ENCODE assay signal across 33 cellular contexts in genomic region chr6:166151798-166152197, GRCh38. TPM values are rescaled to one million over a fixed set of nuclear protein-coding genes. Genes with fewer than 3 reads are reported as not detected.
"Had no signal": no experiment of that assay in that cellular context is flagged by ENCODE, and none has a peak within 500 bp of the region (broad histone marks: within the 10 kb centered on the region; RNA-seq: fewer than 3 reads in every experiment).

No MANE protein-coding gene starts in this region.

- FAIRE-seq: urothelium cell line had no signal

- H3K27ac ChIP-seq: stomach, suprapubic skin, testis, thoracic aorta, thyroid gland, tibial artery, tibial nerve, transverse colon, upper lobe of left lung, upper lobe of right lung, uterus, vagina had no signal

- H3K27ac Mint-ChIP-seq: stimulated activated effector memory CD8-positive, alpha-beta T cell treated with anti-CD3 and anti-CD28 coated beads, Interleukin-12 subunit alpha, Interleukin-12 subunit beta, amount 100 ng/mL, for 72 hours; stimulated activated memory B cell treated with anti-CD40 and anti-IgM and Interleukin-4, amounts not matched to agents 10 μg/mL and 1 μg/mL and 100 μg/mL, for 72 hours; stimulated activated naive B cell treated with anti-CD40 and anti-IgM and Interleukin-4, amounts not matched to agents 10 μg/mL and 1 μg/mL and 100 μg/mL, for 72 hours; stimulated activated naive CD8-positive, alpha-beta T cell treated with anti-CD3 and anti-CD28 coated beads, Interleukin-15, amount 100 ng/mL, for 72 hours; stimulated activated naive CD8-positive, alpha-beta T cell treated with anti-CD3 and anti-CD28 coated beads, Interleukin-15, Interleukin-2, amounts not matched to agents 100 ng/mL and 50 ng/mL, for 24 hours; type B pancreatic cell had no signal

- H3K9me3 ChIP-seq: suprapubic skin, testis, thyroid gland, uterus had no signal

- H3K4me3 Mint-ChIP-seq: stimulated activated effector memory CD8-positive, alpha-beta T cell treated with anti-CD3 and anti-CD28 coated beads, Interleukin-12 subunit alpha, Interleukin-12 subunit beta, amount 100 ng/mL, for 72 hours; stimulated activated memory B cell treated with anti-CD40 and anti-IgM and Interleukin-4, amounts not matched to agents 10 μg/mL and 1 μg/mL and 100 μg/mL, for 72 hours; stimulated activated naive B cell treated with anti-CD40 and anti-IgM and Interleukin-4, amounts not matched to agents 10 μg/mL and 1 μg/mL and 100 μg/mL, for 72 hours; stimulated activated naive CD8-positive, alpha-beta T cell treated with anti-CD3 and anti-CD28 coated beads, Interleukin-15, amount 100 ng/mL, for 72 hours; stimulated activated naive CD8-positive, alpha-beta T cell treated with anti-CD3 and anti-CD28 coated beads, Interleukin-15, Interleukin-2, amounts not matched to agents 100 ng/mL and 50 ng/mL, for 24 hours; type B pancreatic cell had no signal

- H3K27me3 ChIP-seq: testis, thyroid gland, tibial nerve, transverse colon, upper lobe of left lung, upper lobe of right lung, uterus, vagina had no signal

- ATAC-seq: stimulated activated effector memory CD8-positive, alpha-beta T cell treated with anti-CD3 and anti-CD28 coated beads, Interleukin-12 subunit alpha, Interleukin-12 subunit beta, amount 100 ng/mL, for 72 hours; stimulated activated memory B cell treated with anti-CD40 and anti-IgM and Interleukin-4, amounts not matched to agents 10 μg/mL and 1 μg/mL and 100 μg/mL, for 72 hours; stimulated activated naive B cell treated with anti-CD40 and anti-IgM and Interleukin-4, amounts not matched to agents 10 μg/mL and 1 μg/mL and 100 μg/mL, for 72 hours; stimulated activated naive CD8-positive, alpha-beta T cell treated with anti-CD3 and anti-CD28 coated beads, Interleukin-15, amount 100 ng/mL, for 72 hours; stimulated activated naive CD8-positive, alpha-beta T cell treated with anti-CD3 and anti-CD28 coated beads, Interleukin-15, Interleukin-2, amounts not matched to agents 100 U/mL and 50 U/mL, for 24 hours; upper lobe of right lung had no signal

- H3K9me3 Mint-ChIP-seq: type B pancreatic cell had no signal

- H3K36me3 ChIP-seq: stomach, suprapubic skin, thoracic aorta, thyroid gland, tibial artery, tibial nerve, upper lobe of left lung, upper lobe of right lung, uterus, vagina had no signal

- H3K4me3 ChIP-seq: stomach, suprapubic skin, testis, thoracic aorta, thyroid gland, tibial artery, tibial nerve, transverse colon, upper lobe of left lung, upper lobe of right lung, uterus, vagina had no signal

- H3K4me1 Mint-ChIP-seq: stimulated activated effector memory CD8-positive, alpha-beta T cell treated with anti-CD3 and anti-CD28 coated beads, Interleukin-12 subunit alpha, Interleukin-12 subunit beta, amount 100 ng/mL, for 72 hours; stimulated activated memory B cell treated with anti-CD40 and anti-IgM and Interleukin-4, amounts not matched to agents 10 μg/mL and 1 μg/mL and 100 μg/mL, for 72 hours; stimulated activated naive B cell treated with anti-CD40 and anti-IgM and Interleukin-4, amounts not matched to agents 10 μg/mL and 1 μg/mL and 100 μg/mL, for 72 hours; stimulated activated naive CD8-positive, alpha-beta T cell treated with anti-CD3 and anti-CD28 coated beads, Interleukin-15, amount 100 ng/mL, for 72 hours had no signal

- H3K36me3 Mint-ChIP-seq: stimulated activated effector memory CD8-positive, alpha-beta T cell treated with anti-CD3 and anti-CD28 coated beads, Interleukin-12 subunit alpha, Interleukin-12 subunit beta, amount 100 ng/mL, for 72 hours; stimulated activated memory B cell treated with anti-CD40 and anti-IgM and Interleukin-4, amounts not matched to agents 10 μg/mL and 1 μg/mL and 100 μg/mL, for 72 hours; type B pancreatic cell had no signal

- DNase-seq: stimulated activated CD4-positive, alpha-beta T cell treated with anti-CD3 and anti-CD28 coated beads, Interleukin-2, amount 100 ng/mL, for 48 hours; stimulated activated CD4-positive, alpha-beta T cell treated with anti-CD3 and anti-CD28 coated beads, Interleukin-4, amount 100 ng/mL, for 1 hour; stimulated activated CD4-positive, alpha-beta T cell treated with anti-CD3 and anti-CD28 coated beads, Interleukin-4, amount 100 ng/mL, for 24 hours; stimulated activated CD4-positive, alpha-beta T cell treated with anti-CD3 and anti-CD28 coated beads, Interleukin-4, amount 100 ng/mL, for 4 hours; stimulated activated CD8-positive, alpha-beta memory T cell treated with anti-CD3 and anti-CD28 coated beads, Interleukin-4, amount 100 ng/mL, for 48 hours; stimulated activated naive B cell treated with anti-CD40 and anti-IgM and Interleukin-4, amounts not matched to agents 10 μg/mL and 1 μg/mL and 100 μg/mL, for 72 hours; stimulated activated naive CD4-positive, alpha-beta T cell; stimulated activated naive CD4-positive, alpha-beta T cell treated with Interleukin-2 at 50 U/mL for 16 hours; stimulated activated naive CD8-positive, alpha-beta T cell treated with anti-CD3 and anti-CD28 coated beads, Interleukin-15, amount 100 ng/mL, for 72 hours; stimulated activated naive CD8-positive, alpha-beta T cell treated with anti-CD3 and anti-CD28 coated beads, Interleukin-15, Interleukin-2, amounts not matched to agents 100 U/mL and 50 U/mL, for 24 hours; stomach; substantia nigra; testis; thyroid gland; tibial artery; transverse colon; trophoblast cell; upper lobe of left lung; upper lobe of right lung; uterus had no signal

- H3K4me1 ChIP-seq: stomach, suprapubic skin, testis, thyroid gland, tibial artery, tibial nerve, transverse colon, upper lobe of left lung, upper lobe of right lung, uterus, vagina had no signal

RNA-seq across cellular contexts. Expression of gene TBXT, which starts 15.9 kb away (rescaled TPM):
- total RNA-seq: stomach, subcutaneous adipose tissue, suprapubic skin, temporal lobe, thoracic aorta, tibial nerve, transverse colon, upper lobe of right lung, ureter, urinary bladder, uterus, vagina had no signal
- polyA plus RNA-seq: stomach, urinary bladder had no signal
